Comparison of ENCODE assay signal across 16 cellular contexts in genomic region chr3:193978446-193978845, GRCh38.
"Had no signal": no experiment of that assay in that cellular context is flagged by ENCODE, and none has a peak within 500 bp of the region (broad histone marks: within the 10 kb centered on the region; RNA-seq: fewer than 3 reads in every experiment).

No MANE protein-coding gene starts in this region.

- H3K36me3 ChIP-seq: prostate gland had no signal

- H3K27ac ChIP-seq: prostate gland, testis, VCaP had no signal

- H3K4me3 ChIP-seq: prostate gland, testis had no signal

- H3K27me3 ChIP-seq: testis had no signal

- H3K4me1 ChIP-seq: prostate gland had no signal

- H3K9me3 ChIP-seq: prostate gland, testis had no signal

- ATAC-seq: sciatic nerve had no signal

- FAIRE-seq: colon had no signal

- DNase-seq: activated CD4-positive, alpha-beta memory T cell treated with anti-CD3 and anti-CD28 coated beads for 36 hours; activated gamma-delta T cell treated with Interleukin-2 at 50 U/mL for 16 hours; activated naive CD8-positive, alpha-beta T cell treated with anti-CD3 and anti-CD28 coated beads for 36 hours; activated T-cell treated with anti-CD3 and anti-CD28 coated beads, Interleukin-2, amount 50 U/mL, for 48 hours; anterior cingulate cortex; effector CD4-positive, alpha-beta T cell; glutamatergic neuron; immature natural killer cell; stimulated activated CD4-positive, alpha-beta T cell treated with anti-CD3 and anti-CD28 coated beads, Interleukin-12 subunit alpha, Interleukin-12 subunit beta, amount 100 ng/mL, for 4 hours; stimulated activated naive CD4-positive, alpha-beta T cell treated with Interleukin-2 at 50 U/mL for 16 hours; T1000; testis had no signal
